Comparison of ENCODE assay signal across 1 cellular context in the genomic region with DNA sequence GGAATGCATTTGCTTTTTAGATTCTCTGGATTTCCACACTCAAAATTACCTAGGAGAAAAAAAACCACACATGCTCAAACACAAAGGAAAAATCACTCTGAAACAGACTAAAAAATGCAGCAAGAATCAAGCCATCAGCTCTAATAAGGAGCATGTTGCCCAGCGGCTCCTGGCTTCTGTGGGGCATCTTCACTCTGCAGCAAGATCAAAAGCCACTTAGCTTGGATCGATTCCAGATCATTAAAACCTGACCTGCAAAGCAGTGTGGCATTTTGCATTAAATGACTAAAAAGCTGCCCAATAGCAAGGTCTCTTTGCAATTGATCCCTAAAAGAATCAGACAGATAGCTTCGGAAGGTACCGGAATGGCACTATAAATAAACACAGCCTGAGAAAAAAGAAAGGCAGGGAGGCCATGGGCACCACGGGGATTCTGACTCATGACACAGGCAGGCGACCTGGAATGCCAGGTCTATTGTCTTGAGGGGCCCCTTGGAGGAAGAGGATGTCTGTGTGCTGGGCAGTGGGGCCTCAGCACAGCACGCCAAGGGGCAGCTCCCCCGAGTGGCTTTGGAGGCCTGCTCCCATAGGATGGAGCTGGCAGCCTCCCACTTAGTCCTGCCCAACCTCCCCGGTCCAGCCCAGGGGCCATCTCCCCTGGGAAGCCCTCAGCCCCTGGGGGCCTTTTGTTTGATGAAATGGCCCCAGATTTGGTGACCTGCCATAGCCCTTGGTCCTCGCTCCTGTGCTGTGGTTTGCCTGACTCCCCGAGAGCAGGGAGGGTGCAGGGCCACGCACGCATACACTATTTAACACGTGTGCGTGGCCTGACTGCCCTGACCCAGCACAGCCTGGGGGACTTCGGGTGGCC.
TF ChIP-seq lines count a peak whose summit lies in the region.

No MANE protein-coding gene starts in this region.

TF ChIP-seq in endothelial cell of umbilical vein, 7 proteins besides CTCF, POLR2A, EP300 and RAD21:
- TF ChIP-seq, protein P1, sequence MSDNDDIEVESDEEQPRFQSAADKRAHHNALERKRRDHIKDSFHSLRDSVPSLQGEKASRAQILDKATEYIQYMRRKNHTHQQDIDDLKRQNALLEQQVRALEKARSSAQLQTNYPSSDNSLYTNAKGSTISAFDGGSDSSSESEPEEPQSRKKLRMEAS (IDR thresholded peaks at IDR 0.05; ENCODE audit: insufficient read depth, insufficient read length): peak; percentile 30
- TF ChIP-seq POLR2AphosphoS5 (IDR thresholded peaks at IDR 0.05; ENCODE audit: insufficient read depth, low read depth, low read length): peak; percentile 97
- peak; percentile 15 for TF ChIP-seq GATA2 (IDR thresholded peaks at IDR 0.05; ENCODE audit: insufficient read depth, insufficient read length, low read depth, low read length)
- TF ChIP-seq JUN (IDR thresholded peaks at IDR 0.05; ENCODE audit: borderline replicate concordance, insufficient read depth, insufficient read length, low read depth): peak; percentile 92
- TF ChIP-seq FOS (IDR thresholded peaks at IDR 0.05; ENCODE audit: borderline replicate concordance, insufficient read depth, low read length): peak; percentile 73
- peak; percentile 7 for TF ChIP-seq MYC (IDR thresholded peaks at IDR 0.05; ENCODE audit: low read depth, low read length)
- no peak for TF ChIP-seq EZH2 (IDR thresholded peaks at IDR 0.05; ENCODE audit: borderline replicate concordance, low read depth, low read length, severe bottlenecking)
